In the genomic region with DNA sequence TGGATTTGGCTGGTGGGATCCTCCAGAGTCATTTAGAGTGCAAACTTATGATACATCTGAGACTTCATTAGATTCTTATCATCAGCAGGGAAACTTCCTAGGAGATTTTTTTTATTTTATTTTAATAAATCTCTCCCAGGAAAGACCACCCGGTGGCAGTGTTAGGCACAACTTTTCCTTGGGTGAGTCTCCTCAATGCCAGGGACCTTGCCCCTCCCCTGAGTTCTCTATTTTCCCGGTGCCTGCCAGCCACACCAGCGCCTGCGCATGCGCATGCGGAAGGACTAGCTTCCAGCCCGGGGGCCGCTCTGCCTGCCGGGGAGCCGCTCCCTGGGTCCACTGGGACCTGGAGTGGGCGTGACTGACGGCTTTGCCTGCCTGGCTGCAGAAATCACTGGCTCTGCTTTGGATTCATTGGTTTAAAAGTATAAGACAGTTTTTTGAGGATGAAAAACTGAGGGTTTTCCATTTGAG, we compare ENCODE assay signal across 8 cellular contexts.
A peak's percentile ranks its signal among the peaks of the same experiment; 100 is the strongest.
DNase-seq lines count a peak whose midpoint lies in the region; ATAC-seq and TF ChIP-seq lines count a peak whose summit lies in the region.

No MANE protein-coding gene starts in this region.

- no peak overlapping the region for H3K27ac ChIP-seq in dorsolateral prefrontal cortex
- no peak overlapping the region for H3K27ac ChIP-seq in right lobe of liver
- no peak overlapping the region for H3K27ac ChIP-seq in tibial nerve
- H3K27ac ChIP-seq in CD8-positive, alpha-beta T cell (ENCODE audit: low read depth, low read length): no peak overlapping the region

- no peak for TF ChIP-seq EP300 in tibial nerve (IDR thresholded peaks at IDR 0.05)

- H3K9me3 ChIP-seq in NT2/D1 (ENCODE audit: insufficient read depth, low read length) (0 out of 2 replicates have a peak, but pooled peaks cover 2% of the 10 kb centered on the region), right lobe of liver (no peaks in the 10 kb centered on the region), tibial nerve (no peaks in the 10 kb centered on the region)
- H3K9me3 ChIP-seq in CD8-positive, alpha-beta T cell (ENCODE audit: low read length): no peaks in the 10 kb centered on the region

- no peak overlapping the region for H3K9ac ChIP-seq in NT2/D1 (ENCODE audit: insufficient read length, low read depth)

- no peak overlapping the region for H3K27ac Mint-ChIP-seq in CD8-positive, alpha-beta T cell

- intact Hi-C loops in dorsolateral prefrontal cortex (cut with DNase I): no loop called here
- intact Hi-C loops in right lobe of liver (cut with DNase I): no loop called here
- intact Hi-C loops in CD8-positive, alpha-beta T cell (cut with DNase I, micrococcal nuclease): no loop called here

- H3K27me3 ChIP-seq in NT2/D1 (ENCODE audit: insufficient read depth, insufficient read length): no peaks in the 10 kb centered on the region
- H3K27me3 ChIP-seq in dorsolateral prefrontal cortex: peaks cover 0 to 6% (median 0%) of the 10 kb centered on the region in 45 donors
- H3K27me3 ChIP-seq in right lobe of liver: peaks cover 0 to 4% of the 10 kb centered on the region in 2 donors
- peaks cover 0 to 17% of the 10 kb centered on the region in 2 donors for H3K27me3 ChIP-seq in tibial nerve
- H3K27me3 ChIP-seq in CD8-positive, alpha-beta T cell (ENCODE audit: insufficient read depth, low read length): peaks cover 3% of the 10 kb centered on the region

- DNase-seq in 8988T (peak; percentile 50), NT2/D1 (ENCODE audit: low read depth, low spot score) (peak; percentile 25), dorsolateral prefrontal cortex (peak; percentile 40 to 86 (median 68)), right lobe of liver (peak; percentile 54 to 73 (median 55)), tibial nerve (ENCODE audit: low spot score in 2 of 2) (peak; percentile 18 to 46)
- DNase-seq in CD8-positive, alpha-beta T cell: no peak

- H3K4me1 ChIP-seq in NT2/D1 (ENCODE audit: insufficient read depth, insufficient read length) (no peaks in the 10 kb centered on the region), right lobe of liver (no peaks in the 10 kb centered on the region), tibial nerve (peaks cover 0 to 17% (median 0%) of the 10 kb centered on the region in 4 donors)
- H3K4me1 ChIP-seq in CD8-positive, alpha-beta T cell (ENCODE audit: insufficient read depth, low read length): no peaks in the 10 kb centered on the region

- H3K36me3 Mint-ChIP-seq in CD8-positive, alpha-beta T cell: peaks cover under 1% of the 10 kb centered on the region

- CTCF ChIA-PET in CD8-positive, alpha-beta T cell (lab: Charles Lee): no interaction called here

- no peak overlapping the region for H3K4me3 Mint-ChIP-seq in CD8-positive, alpha-beta T cell

- H3K36me3 ChIP-seq in NT2/D1 (ENCODE audit: insufficient read depth, insufficient read length, low read length): no peaks in the 10 kb centered on the region
- H3K36me3 ChIP-seq in right lobe of liver: no peaks in the 10 kb centered on the region
- no peaks in the 10 kb centered on the region for H3K36me3 ChIP-seq in tibial nerve
- no peaks in the 10 kb centered on the region for H3K36me3 ChIP-seq in CD8-positive, alpha-beta T cell (ENCODE audit: insufficient read depth, low read length)

- H3K4me3 ChIP-seq in NT2/D1 (ENCODE audit: insufficient read length, low read depth) (no peak overlapping the region), dorsolateral prefrontal cortex (peak overlapping the region; percentile 22 to 67 (median 47)), right lobe of liver (no peak overlapping the region), tibial nerve (peak overlapping the region in 1 of 4 donors; percentile 12)
- no peak overlapping the region for H3K4me3 ChIP-seq in CD8-positive, alpha-beta T cell (ENCODE audit: low read depth, low read length)

- H3K9me3 Mint-ChIP-seq in CD8-positive, alpha-beta T cell: no peaks in the 10 kb centered on the region

- WGBS in right lobe of liver (ENCODE audit: insufficient coverage, low coverage, low lambda C conversion rate, missing lambda C conversion rate): 5% methylated on average over 9 of the region's 12 CpGs
- WGBS in tibial nerve, 2 donors: 0 to 3% methylated on average over 12 of the region's 12 CpGs

- ATAC-seq in HG02884 (IDR thresholded peaks at IDR 0.05; ENCODE audit: unreplicated experiment): peak; percentile 47
- peak; percentile 48 to 62 (median 51) for ATAC-seq in right lobe of liver
- ATAC-seq in GM18907 (IDR thresholded peaks at IDR 0.05; ENCODE audit: unreplicated experiment): no peak
- no peak for ATAC-seq in CD8-positive, alpha-beta T cell

- H3K27me3 Mint-ChIP-seq in CD8-positive, alpha-beta T cell (ENCODE audit: low read depth): peaks cover 10% of the 10 kb centered on the region

- no peaks in the 10 kb centered on the region for H3K4me1 Mint-ChIP-seq in CD8-positive, alpha-beta T cell (ENCODE audit: low read depth)

- TF ChIP-seq CTCF in dorsolateral prefrontal cortex (IDR thresholded peaks at IDR 0.05 in 54 of 56, conservative IDR thresholded peaks at IDR 0.05 in 2 of 56; ENCODE audit: low read depth in 1 of 56, partially characterized antibody in 56 of 56) (peak in 44 of 56 donors; percentile 9 to 62 (median 35)), right lobe of liver (IDR thresholded peaks at IDR 0.05) (no peak), tibial nerve (IDR thresholded peaks at IDR 0.05) (no peak)
- no peak for TF ChIP-seq CTCF in CD8-positive, alpha-beta T cell (IDR thresholded peaks at IDR 0.05)

- POLR2A ChIA-PET in CD8-positive, alpha-beta T cell (lab: Charles Lee): no interaction called here

- TF ChIP-seq POLR2A in right lobe of liver (IDR thresholded peaks at IDR 0.05) (no peak), tibial nerve (IDR thresholded peaks at IDR 0.05) (no peak)

Comparison
In these comparisons a context has a peak if more than half of its experiments do, and no peak if none do; other contexts are left out.
1. DNase-seq: peak in 8988T (single experiment), NT2/D1 (single experiment), dorsolateral prefrontal cortex (10 of 10), right lobe of liver (3 of 3) and tibial nerve (2 of 2); none in CD8-positive, alpha-beta T cell (0 of 7).
2. ATAC-seq: peak in HG02884 (single experiment) and right lobe of liver (4 of 4); none in GM18907 (single experiment) and CD8-positive, alpha-beta T cell (single experiment).
3. H3K4me3 ChIP-seq: peak in dorsolateral prefrontal cortex (59 of 59); none in NT2/D1 (single experiment), right lobe of liver (0 of 3) and CD8-positive, alpha-beta T cell (single experiment).
4. CTCF ChIP-seq: peak in dorsolateral prefrontal cortex (44 of 56); none in right lobe of liver (0 of 4), tibial nerve (0 of 5) and CD8-positive, alpha-beta T cell (single experiment).